ENCODE assay signal across 13 cellular contexts in the genomic region with DNA sequence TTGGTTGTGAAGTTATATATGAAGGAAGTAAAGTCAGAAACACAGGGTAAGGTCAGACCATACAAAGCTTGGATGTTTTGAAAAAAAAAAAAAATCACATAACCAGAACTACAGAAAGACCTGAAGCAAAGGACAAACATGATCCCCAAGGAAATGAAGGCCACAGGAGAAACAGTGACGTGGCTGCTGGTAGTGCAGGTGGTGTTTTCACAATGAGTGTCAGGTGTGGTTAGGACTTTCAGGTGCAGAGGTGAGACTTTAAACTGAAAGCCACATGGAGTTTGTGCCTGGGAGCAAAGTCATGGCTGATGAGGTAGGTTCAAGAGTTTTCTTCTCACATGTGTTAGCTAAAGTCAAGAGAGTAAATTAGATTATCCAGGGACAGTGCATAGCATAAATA.
A peak's percentile ranks its signal among the peaks of the same experiment; 100 is the strongest.
DNase-seq lines count a peak whose midpoint lies in the region; ATAC-seq and TF ChIP-seq lines count a peak whose summit lies in the region.
"Had no signal": no experiment of that assay in that cellular context is flagged by ENCODE, and none has a peak within 500 bp of the region (broad histone marks: within the 10 kb centered on the region; RNA-seq: fewer than 3 reads in every experiment).

No MANE protein-coding gene starts in this region.

- in situ Hi-C loops in HAP-1 (cut with MboI; ENCODE audit: low sequenced_read_pairs), result no loop called here

- POLR2A ChIA-PET in CD4-positive, alpha-beta T cell (lab: Charles Lee), result no interaction called here

- CTCF ChIA-PET in CD4-positive, alpha-beta T cell (lab: Charles Lee), result no interaction called here

- no peaks in the 10 kb centered on the region for H3K27me3 Mint-ChIP-seq in CD4-positive, alpha-beta T cell

- peak; percentile 95 for DNase-seq in GM12865 (ENCODE audit: low read depth)
- no peak for DNase-seq in HAP-1 (ENCODE audit: low spot score in 2 of 2)
- no peak for DNase-seq in CD4-positive, alpha-beta T cell
- DNase-seq in effector CD8-positive, alpha-beta T cell (lab: John Stamatoyannopoulos, UW), result no peak
- no peak for DNase-seq in stimulated activated naive CD4-positive, alpha-beta T cell treated with Interleukin-2 at 50 U/mL for 16 hours (lab: John Stamatoyannopoulos, UW)
- DNase-seq: ACHN; naive thymus-derived CD8-positive, alpha-beta T cell; NCI-H526; uterus had no signal

- no peaks in the 10 kb centered on the region for H3K9me3 Mint-ChIP-seq in CD4-positive, alpha-beta T cell

- ATAC-seq in GM19328 (IDR thresholded peaks at IDR 0.05; ENCODE audit: unreplicated experiment), result peak; percentile 71
- peak; percentile 88 for ATAC-seq in HG02623 (IDR thresholded peaks at IDR 0.05; ENCODE audit: unreplicated experiment)
- peak; percentile 95 for ATAC-seq in HG03439 (IDR thresholded peaks at IDR 0.05; ENCODE audit: unreplicated experiment)
- ATAC-seq in CD4-positive, alpha-beta T cell (ENCODE audit: poor library complexity), result no peak
- ATAC-seq: HCT116; naive thymus-derived CD8-positive, alpha-beta T cell had no signal

- intact Hi-C loops in CD4-positive, alpha-beta T cell (cut with DNase I, micrococcal nuclease), result no loop called here

- no peaks in the 10 kb centered on the region for H3K4me1 ChIP-seq in HAP-1
- H3K4me1 ChIP-seq: uterus had no signal

- no peaks in the 10 kb centered on the region for H3K4me1 Mint-ChIP-seq in CD4-positive, alpha-beta T cell (ENCODE audit: low read depth)
- H3K4me1 Mint-ChIP-seq: naive thymus-derived CD8-positive, alpha-beta T cell had no signal

- no peak overlapping the region for H3K4me3 ChIP-seq in GM12865 (ENCODE audit: low read depth, low read length)
- H3K4me3 ChIP-seq in HAP-1, result no peak overlapping the region
- H3K4me3 ChIP-seq: uterus had no signal

- H3K27ac ChIP-seq in CD4-positive, alpha-beta T cell (ENCODE audit: low read depth, low read length), result no peak overlapping the region
- H3K27ac ChIP-seq: uterus had no signal

- H3K27ac Mint-ChIP-seq in CD4-positive, alpha-beta T cell, result no peak overlapping the region
- H3K27ac Mint-ChIP-seq: naive thymus-derived CD8-positive, alpha-beta T cell had no signal

- H3K36me3 Mint-ChIP-seq in CD4-positive, alpha-beta T cell (ENCODE audit: low read depth), result no peaks in the 10 kb centered on the region
- H3K36me3 Mint-ChIP-seq: naive thymus-derived CD8-positive, alpha-beta T cell had no signal

- H3K27me3 ChIP-seq in HAP-1 (ENCODE audit: low read depth), result no peaks in the 10 kb centered on the region
- no peaks in the 10 kb centered on the region for H3K27me3 ChIP-seq in CD4-positive, alpha-beta T cell (ENCODE audit: control insufficient read depth, insufficient read depth, low read length)
- H3K27me3 ChIP-seq: uterus had no signal

- H3K4me3 Mint-ChIP-seq in CD4-positive, alpha-beta T cell, result no peak overlapping the region
- H3K4me3 Mint-ChIP-seq: naive thymus-derived CD8-positive, alpha-beta T cell had no signal

- no peaks in the 10 kb centered on the region for H3K36me3 ChIP-seq in HAP-1 (replicated peaks)
- H3K36me3 ChIP-seq: uterus had no signal

- H3K9me3 ChIP-seq in HAP-1, result no peaks in the 10 kb centered on the region
- H3K9me3 ChIP-seq in CD4-positive, alpha-beta T cell (ENCODE audit: control insufficient read depth, low read length), result no peaks in the 10 kb centered on the region
- H3K9me3 ChIP-seq: uterus had no signal

- no peak for TF ChIP-seq CTCF in GM12865 (IDR thresholded peaks at IDR 0.05; ENCODE audit: insufficient read depth, low read depth, low read length, missing control alignments)
- TF ChIP-seq CTCF in CD4-positive, alpha-beta T cell (IDR thresholded peaks at IDR 0.05), result no peak
